ENCODE assay signal across 8 cellular contexts in genomic region chr9:127424669-127424986, GRCh38. TPM values are rescaled to one million over a fixed set of nuclear protein-coding genes. Genes with fewer than 3 reads are reported as not detected.
DNase-seq lines count a peak whose midpoint lies in the region; ATAC-seq and TF ChIP-seq lines count a peak whose summit lies in the region.

No MANE protein-coding gene starts in this region.

- WGBS in endodermal cell (ENCODE audit: insufficient coverage in 1 of 2, insufficient read length in 1 of 2), 2 experiments: 1% methylated on average over 13 of the region's 13 CpGs; no CpG with 5 or more reads in 1 of the 2 experiments

- peak overlapping the region; percentile 45 to 89; a peak in 3 of 4 replicates for H3K4me3 ChIP-seq in DND-41 (ENCODE audit: low read depth in 1 of 2, low read length in 2 of 2)
- peak overlapping the region; percentile 99 for H3K4me3 ChIP-seq in endodermal cell (ENCODE audit: low read length)
- peak overlapping the region; percentile 92 for H3K4me3 ChIP-seq in neural progenitor cell

- TF ChIP-seq CTCF in DND-41 (IDR thresholded peaks at IDR 0.05; ENCODE audit: borderline replicate concordance, extremely low read depth, low read length, poor library complexity, severe bottlenecking): no peak
- no peak for TF ChIP-seq CTCF in endodermal cell (conservative IDR thresholded peaks at IDR 0.05)
- no peak for TF ChIP-seq CTCF in neural progenitor cell (IDR thresholded peaks at IDR 0.05)

- H3K9me3 ChIP-seq in DND-41 (ENCODE audit: insufficient read depth, low read length, severe bottlenecking) (no peaks in the 10 kb centered on the region), endodermal cell (ENCODE audit: control insufficient read depth, low read length) (no peaks in the 10 kb centered on the region), neural progenitor cell (ENCODE audit: low read depth) (no peaks in the 10 kb centered on the region)

- H3K4me2 ChIP-seq in DND-41 (ENCODE audit: insufficient read depth, low read length): peak overlapping the region; percentile 92
- peak overlapping the region; percentile 88 for H3K4me2 ChIP-seq in neural progenitor cell

- ATAC-seq in DND-41 (ENCODE audit: insufficient read depth, low read depth): peak; percentile 44
- ATAC-seq in HG02938 (IDR thresholded peaks at IDR 0.05; ENCODE audit: unreplicated experiment): peak; percentile 26
- ATAC-seq in GM21529 (IDR thresholded peaks at IDR 0.05; ENCODE audit: unreplicated experiment): no peak

- peaks cover 25% of the 10 kb centered on the region for H3K36me3 Mint-ChIP-seq in endodermal cell (ENCODE audit: low read depth)
- no peaks in the 10 kb centered on the region for H3K36me3 Mint-ChIP-seq in neural progenitor cell

- peaks cover 7% of the 10 kb centered on the region; the same call in 1 of the 2 replicates for H3K36me3 ChIP-seq in DND-41 (ENCODE audit: insufficient read depth, low read length)
- peaks cover 12% of the 10 kb centered on the region for H3K36me3 ChIP-seq in endodermal cell (ENCODE audit: control insufficient read depth, insufficient read depth, low read length)
- H3K36me3 ChIP-seq in neural progenitor cell: no peaks in the 10 kb centered on the region

- H3K27ac Mint-ChIP-seq in endodermal cell (peak overlapping the region; percentile 98), neural progenitor cell (peak overlapping the region; percentile 99)

- H3K9ac ChIP-seq in DND-41 (ENCODE audit: low read depth, low read length): peak overlapping the region; percentile 71
- H3K9ac ChIP-seq in endodermal cell (ENCODE audit: extremely low read depth, low read length, poor library complexity, severe bottlenecking): peak overlapping the region; percentile 76
- H3K9ac ChIP-seq in neural progenitor cell: peak overlapping the region; percentile 86

- H3K4me3 Mint-ChIP-seq in endodermal cell (peak overlapping the region; percentile 98), neural progenitor cell (peak overlapping the region; percentile 100)

- H3K9me3 Mint-ChIP-seq in endodermal cell (no peaks in the 10 kb centered on the region), neural progenitor cell (no peaks in the 10 kb centered on the region)

- H3K4me1 ChIP-seq in DND-41 (ENCODE audit: insufficient read depth, low read length) (peaks cover 31% of the 10 kb centered on the region), endodermal cell (ENCODE audit: control insufficient read depth, insufficient read depth, low read length) (peaks cover 6% of the 10 kb centered on the region), neural progenitor cell (peaks cover 15% of the 10 kb centered on the region)

- no peaks in the 10 kb centered on the region for H3F3A ChIP-seq in neural progenitor cell (ENCODE audit: low read depth)

- H3K27me3 ChIP-seq in DND-41 (ENCODE audit: insufficient read depth, low read length, poor library complexity) (no peaks in the 10 kb centered on the region), endodermal cell (ENCODE audit: control insufficient read depth, insufficient read depth, low read length, poor library complexity, severe bottlenecking) (no peaks in the 10 kb centered on the region), neural progenitor cell (no peaks in the 10 kb centered on the region)

- H3K79me2 ChIP-seq in DND-41 (ENCODE audit: insufficient read depth, low read length) (peaks cover 42% of the 10 kb centered on the region), neural progenitor cell (ENCODE audit: low read depth) (peaks cover 61% of the 10 kb centered on the region)

- H4K20me1 ChIP-seq in DND-41 (ENCODE audit: insufficient read depth, low read length): no peaks in the 10 kb centered on the region
- H4K20me1 ChIP-seq in neural progenitor cell (ENCODE audit: low read depth): no peaks in the 10 kb centered on the region

- peak overlapping the region; percentile 89 for H2AFZ ChIP-seq in DND-41 (ENCODE audit: low read depth, low read length)
- H2AFZ ChIP-seq in neural progenitor cell (replicated peaks): peak overlapping the region; percentile 100

- H3K27ac ChIP-seq in DND-41 (ENCODE audit: low read length): peak overlapping the region; percentile 81
- H3K27ac ChIP-seq in endodermal cell (ENCODE audit: low read depth, low read length): no peak overlapping the region
- H3K27ac ChIP-seq in neural progenitor cell: no peak overlapping the region

- H3K27me3 Mint-ChIP-seq in endodermal cell (ENCODE audit: insufficient read depth) (no peaks in the 10 kb centered on the region), neural progenitor cell (ENCODE audit: insufficient read depth, low read depth) (peaks cover 2% of the 10 kb centered on the region)

- peaks cover 17% of the 10 kb centered on the region for H3K4me1 Mint-ChIP-seq in endodermal cell
- H3K4me1 Mint-ChIP-seq in neural progenitor cell: peaks cover 40% of the 10 kb centered on the region

- DNase-seq in DND-41 (no peak), SW480 (ENCODE audit: low spot score) (peak; percentile 38), endodermal cell (no peak), neural progenitor cell (ENCODE audit: low spot score) (no peak), NCI-H1417 (lab: John Stamatoyannopoulos, UW) (no peak), NCI-H1048 (lab: John Stamatoyannopoulos, UW) (no peak)

RNA-seq across cellular contexts. Expression of gene ZNF79, which starts 0.4 kb away (rescaled TPM):
- total RNA-seq in endodermal cell: 1 to 10 TPM; 7.4 to 9.1 TPM
- polyA plus RNA-seq in endodermal cell (2013, experiment 1 of 2): 8.0 TPM
- polyA plus RNA-seq in endodermal cell (2013, experiment 2 of 2): 7.7 TPM
- 6.7 and 7.3 TPM in 2 replicates for total RNA-seq in neural progenitor cell (ENCODE audit: low replicate concordance)

RNA-seq across cellular contexts. Expression of gene RPL12, which starts 26.6 kb away (rescaled TPM):
- total RNA-seq in endodermal cell: 1,000 to 10,000 TPM; 1,241 to 1,436 TPM
- polyA plus RNA-seq in endodermal cell (2013, experiment 1 of 2): 1,289 TPM
- polyA plus RNA-seq in endodermal cell (2013, experiment 2 of 2): 1,216 TPM
- total RNA-seq in neural progenitor cell (ENCODE audit: low replicate concordance): 2,064 and 2,640 TPM in 2 replicates

RNA-seq across cellular contexts. Expression of gene LRSAM1, which starts 26.7 kb away (rescaled TPM):
- 10 to 100 TPM; 18.4 to 19.8 TPM for total RNA-seq in endodermal cell
- 18.1 TPM for polyA plus RNA-seq in endodermal cell (2013, experiment 1 of 2)
- 17.8 TPM for polyA plus RNA-seq in endodermal cell (2013, experiment 2 of 2)
- 6.7 and 14.2 TPM in 2 replicates for total RNA-seq in neural progenitor cell (ENCODE audit: low replicate concordance)

RNA-seq across cellular contexts. Expression of gene SLC2A8, which starts 27.7 kb away (rescaled TPM):
- total RNA-seq in endodermal cell (10 to 100 TPM; 33.6 to 40.3 TPM), neural progenitor cell (ENCODE audit: low replicate concordance) (9.4 and 22.8 TPM in 2 replicates)
- 21.9 TPM for polyA plus RNA-seq in endodermal cell (2013, experiment 1 of 2)
- 22.1 TPM for polyA plus RNA-seq in endodermal cell (2013, experiment 2 of 2)
